Comparison of ENCODE assay signal across 1 cellular context in the genomic region with DNA sequence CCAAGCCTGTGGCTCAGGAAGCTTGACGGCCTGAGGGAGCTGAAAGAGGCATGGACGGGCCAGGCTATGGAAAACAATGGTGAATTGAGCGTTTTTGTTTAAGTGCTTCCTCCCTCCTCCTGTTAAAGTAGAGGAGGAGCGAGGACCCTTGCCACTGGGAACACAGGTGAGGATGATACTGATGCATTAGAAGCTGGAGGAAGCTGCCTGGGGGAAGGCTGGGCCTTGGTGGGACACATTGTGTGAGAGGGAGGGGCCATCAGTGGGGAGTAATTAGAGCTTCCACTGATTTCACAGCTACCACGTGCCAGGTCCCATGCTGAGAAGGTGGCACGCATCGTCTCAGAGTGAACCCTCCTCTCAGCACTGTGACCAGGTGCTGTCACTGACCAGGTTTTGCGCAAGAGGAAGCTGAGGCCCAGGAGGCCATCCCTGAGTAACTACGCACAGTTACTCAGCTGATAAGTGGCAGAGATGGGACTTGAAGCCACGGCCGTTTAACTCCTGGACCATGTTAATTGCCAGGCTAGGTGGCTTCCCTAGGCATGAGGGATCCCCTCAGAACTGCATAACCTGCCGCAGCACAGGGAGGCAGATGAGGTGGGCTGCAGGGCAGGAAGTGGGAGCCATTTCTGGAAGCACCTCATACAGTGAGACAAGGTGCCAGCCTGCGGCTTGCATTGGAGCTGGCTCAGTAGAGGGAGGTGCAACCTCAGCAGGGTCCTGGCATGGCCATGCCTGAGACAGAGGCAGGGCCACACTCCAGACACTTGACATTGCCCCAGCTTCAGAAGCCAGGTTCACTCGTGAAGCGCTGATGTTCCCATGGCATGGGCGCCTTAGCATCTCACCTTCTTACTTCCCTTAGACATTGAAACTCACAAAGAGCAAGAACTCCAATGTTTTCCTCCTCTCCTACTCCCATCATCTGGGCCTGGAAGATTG.
TF ChIP-seq lines count a peak whose summit lies in the region.

No MANE protein-coding gene starts in this region.

TF ChIP-seq in H1, 55 proteins besides CTCF, POLR2A, EP300 and RAD21:
- no peak for TF ChIP-seq TAF1 (IDR thresholded peaks at IDR 0.05; ENCODE audit: low read depth, low read length)
- TF ChIP-seq BRCA1 (IDR thresholded peaks at IDR 0.05; ENCODE audit: low read depth, low read length): no peak
- no peak for TF ChIP-seq RNF2 (IDR thresholded peaks at IDR 0.05; ENCODE audit: borderline replicate concordance, low read depth, low read length, missing control alignments, poor library complexity, severe bottlenecking)
- TF ChIP-seq TAF7 (optimal IDR thresholded peaks at IDR 0.05; ENCODE audit: borderline replicate concordance, low read depth, low read length): no peak
- TF ChIP-seq, protein P1, sequence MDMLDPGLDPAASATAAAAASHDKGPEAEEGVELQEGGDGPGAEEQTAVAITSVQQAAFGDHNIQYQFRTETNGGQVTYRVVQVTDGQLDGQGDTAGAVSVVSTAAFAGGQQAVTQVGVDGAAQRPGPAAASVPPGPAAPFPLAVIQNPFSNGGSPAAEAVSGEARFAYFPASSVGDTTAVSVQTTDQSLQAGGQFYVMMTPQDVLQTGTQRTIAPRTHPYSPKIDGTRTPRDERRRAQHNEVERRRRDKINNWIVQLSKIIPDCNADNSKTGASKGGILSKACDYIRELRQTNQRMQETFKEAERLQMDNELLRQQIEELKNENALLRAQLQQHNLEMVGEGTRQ (IDR thresholded peaks at IDR 0.05; ENCODE audit: low read length): no peak
- TF ChIP-seq POLR2AphosphoS5 (IDR thresholded peaks at IDR 0.05; ENCODE audit: low read depth, low read length): no peak
- TF ChIP-seq NRF1 (IDR thresholded peaks at IDR 0.05; ENCODE audit: low read depth, low read length): no peak
- TF ChIP-seq TBP (IDR thresholded peaks at IDR 0.05; ENCODE audit: low read depth, low read length): no peak
- TF ChIP-seq CBX8 (IDR thresholded peaks at IDR 0.05; ENCODE audit: borderline replicate concordance, low read depth, low read length): no peak
- TF ChIP-seq RFX5 (IDR thresholded peaks at IDR 0.05; ENCODE audit: borderline replicate concordance, low read depth, low read length): no peak
- TF ChIP-seq BACH1 (IDR thresholded peaks at IDR 0.05; ENCODE audit: low read length): no peak
- TF ChIP-seq SP4 (IDR thresholded peaks at IDR 0.05; ENCODE audit: low read length): no peak
